ENCODE assay signal across 1 cellular context in the genomic region with DNA sequence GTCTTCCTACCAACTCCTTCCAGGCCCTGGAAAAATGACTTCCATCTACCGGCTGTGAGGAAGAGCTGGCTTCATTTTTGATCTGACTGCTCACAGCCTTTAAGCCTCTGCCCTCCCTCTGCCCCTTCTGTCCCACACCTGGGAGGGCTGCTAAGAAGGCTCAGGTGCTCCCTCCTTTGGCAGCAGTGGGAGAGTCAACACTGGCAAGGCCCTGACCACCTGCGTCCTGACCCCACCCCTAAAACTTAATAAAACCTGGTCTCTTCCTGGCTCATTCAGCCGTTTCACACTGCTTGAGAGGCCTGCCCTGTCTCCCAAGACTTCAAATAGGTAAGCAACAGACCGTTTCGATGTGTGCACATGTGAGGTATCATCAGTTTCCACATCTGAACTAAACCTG.
TF ChIP-seq lines count a peak whose summit lies in the region.

No MANE protein-coding gene starts in this region.

TF ChIP-seq in HepG2, 621 proteins besides CTCF, POLR2A, EP300 and RAD21:
- no peak for TF ChIP-seq XBP1 (CRISPR knock-in tag; IDR thresholded peaks at IDR 0.05)
- TF ChIP-seq SAFB2 (CRISPR knock-in tag; IDR thresholded peaks at IDR 0.05; ENCODE audit: borderline replicate concordance, low read depth), result no peak
- TF ChIP-seq SSRP1 (CRISPR knock-in tag; IDR thresholded peaks at IDR 0.05), result no peak
- no peak for TF ChIP-seq ZNF121 (CRISPR knock-in tag; IDR thresholded peaks at IDR 0.05)
- no peak for TF ChIP-seq ZNF703 (CRISPR knock-in tag; IDR thresholded peaks at IDR 0.05; ENCODE audit: borderline replicate concordance)
- TF ChIP-seq, protein P1, sequence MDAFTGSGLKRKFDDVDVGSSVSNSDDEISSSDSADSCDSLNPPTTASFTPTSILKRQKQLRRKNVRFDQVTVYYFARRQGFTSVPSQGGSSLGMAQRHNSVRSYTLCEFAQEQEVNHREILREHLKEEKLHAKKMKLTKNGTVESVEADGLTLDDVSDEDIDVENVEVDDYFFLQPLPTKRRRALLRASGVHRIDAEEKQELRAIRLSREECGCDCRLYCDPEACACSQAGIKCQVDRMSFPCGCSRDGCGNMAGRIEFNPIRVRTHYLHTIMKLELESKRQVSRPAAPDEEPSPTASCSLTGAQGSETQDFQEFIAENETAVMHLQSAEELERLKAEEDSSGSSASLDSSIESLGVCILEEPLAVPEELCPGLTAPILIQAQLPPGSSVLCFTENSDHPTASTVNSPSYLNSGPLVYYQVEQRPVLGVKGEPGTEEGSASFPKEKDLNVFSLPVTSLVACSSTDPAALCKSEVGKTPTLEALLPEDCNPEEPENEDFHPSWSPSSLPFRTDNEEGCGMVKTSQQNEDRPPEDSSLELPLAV (CRISPR knock-in tag; conservative IDR thresholded peaks at IDR 0.05; ENCODE audit: low read depth), result no peak
TF ChIP-seq in HepG2: peak in this region for 0.
